Comparison of ENCODE assay signal across 8 cellular contexts in the genomic region with DNA sequence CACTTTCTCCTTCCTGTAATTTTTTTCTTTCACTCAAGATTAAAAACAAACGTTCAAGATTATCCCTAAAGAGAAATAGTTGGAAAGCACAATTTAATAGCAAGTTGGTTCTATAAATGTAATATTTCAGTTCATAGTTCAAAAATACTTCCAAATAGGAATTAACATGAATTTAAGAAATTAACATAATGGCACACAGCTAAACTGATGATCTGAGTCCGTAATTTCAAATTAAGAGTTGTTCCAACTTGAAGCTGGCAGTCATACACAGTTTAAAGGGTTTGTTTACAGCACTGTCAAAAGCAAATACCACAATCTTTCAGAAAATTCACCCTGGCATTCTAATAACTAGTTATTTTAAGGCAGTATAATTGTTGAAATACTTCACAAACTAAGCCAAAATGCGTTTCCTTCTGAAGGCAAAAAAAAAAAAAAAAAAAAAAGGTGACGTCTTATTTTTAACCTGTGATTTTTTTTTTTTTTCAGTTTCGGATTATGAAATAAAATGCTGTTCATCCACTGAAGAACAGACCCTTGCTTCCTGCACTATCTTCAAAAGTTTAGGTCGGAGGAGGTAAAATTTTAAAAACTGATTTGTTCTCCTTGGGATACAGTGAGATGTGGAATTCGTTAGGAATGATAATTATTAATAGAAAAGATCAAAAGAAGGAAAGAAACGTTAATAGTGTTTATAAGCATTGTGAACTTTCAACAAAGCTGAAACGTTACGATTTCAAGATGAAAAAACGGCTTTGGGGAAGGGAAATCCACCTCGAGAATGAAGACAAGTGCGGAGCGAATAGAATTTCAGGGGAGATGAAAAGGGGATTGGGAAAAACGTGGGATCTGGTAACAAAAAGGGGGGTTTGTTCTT. TPM values are rescaled to one million over a fixed set of nuclear protein-coding genes. Genes with fewer than 3 reads are reported as not detected.
A peak's percentile ranks its signal among the peaks of the same experiment; 100 is the strongest.
DNase-seq lines count a peak whose midpoint lies in the region; ATAC-seq lines count a peak whose summit lies in the region.

No MANE protein-coding gene starts in this region.

- ATAC-seq in activated T-cell treated with anti-CD3 and anti-CD28 coated beads, Interleukin-2, amount 50 U/mL, for 72 hours (replicated peaks in 1 of 2), result no peak
- ATAC-seq in stimulated activated memory B cell treated with anti-CD40 and anti-IgM and Interleukin-4, amounts not matched to agents 10 μg/mL and 1 μg/mL and 100 μg/mL, for 72 hours, result no peak
- ATAC-seq in GM21737 (IDR thresholded peaks at IDR 0.05; ENCODE audit: unreplicated experiment), result no peak
- ATAC-seq in left lobe of liver, result no peak

- peaks cover 9% of the 10 kb centered on the region for H3K4me1 ChIP-seq in iPS-15b (ENCODE audit: control insufficient read depth, insufficient read depth, low read length)

- peak overlapping the region; percentile 100 for H3K27ac Mint-ChIP-seq in activated T-cell treated with anti-CD3 and anti-CD28 coated beads, Interleukin-2, amount 50 U/mL, for 72 hours
- H3K27ac Mint-ChIP-seq in activated naive CD8-positive, alpha-beta T cell, result peak overlapping the region; percentile 99
- peak overlapping the region; percentile 82 for H3K27ac Mint-ChIP-seq in stimulated activated memory B cell treated with anti-CD40 and anti-IgM and Interleukin-4, amounts not matched to agents 10 μg/mL and 1 μg/mL and 100 μg/mL, for 72 hours

- no peaks in the 10 kb centered on the region for H3K9me3 Mint-ChIP-seq in activated T-cell treated with anti-CD3 and anti-CD28 coated beads, Interleukin-2, amount 50 U/mL, for 72 hours
- no peaks in the 10 kb centered on the region for H3K9me3 Mint-ChIP-seq in activated naive CD8-positive, alpha-beta T cell (ENCODE audit: low read depth)
- H3K9me3 Mint-ChIP-seq in stimulated activated memory B cell treated with anti-CD40 and anti-IgM and Interleukin-4, amounts not matched to agents 10 μg/mL and 1 μg/mL and 100 μg/mL, for 72 hours, result peaks cover 4% of the 10 kb centered on the region

- no peaks in the 10 kb centered on the region for H3K36me3 ChIP-seq in iPS-15b (ENCODE audit: control insufficient read depth, insufficient read depth, low read length)

- H3K9me3 ChIP-seq in iPS-15b (ENCODE audit: control insufficient read depth, insufficient read depth, low read length), result no peaks in the 10 kb centered on the region

- peak overlapping the region; percentile 60 for H3K9ac ChIP-seq in iPS-15b (ENCODE audit: low read depth, low read length)

- H3K4me3 ChIP-seq in iPS-15b (ENCODE audit: low read depth, low read length), result peak overlapping the region; percentile 88

- peaks cover 77% of the 10 kb centered on the region for H3K4me1 Mint-ChIP-seq in activated T-cell treated with anti-CD3 and anti-CD28 coated beads, Interleukin-2, amount 50 U/mL, for 72 hours (ENCODE audit: low read depth)
- H3K4me1 Mint-ChIP-seq in activated naive CD8-positive, alpha-beta T cell (ENCODE audit: low read depth), result peaks cover 66% of the 10 kb centered on the region
- H3K4me1 Mint-ChIP-seq in stimulated activated memory B cell treated with anti-CD40 and anti-IgM and Interleukin-4, amounts not matched to agents 10 μg/mL and 1 μg/mL and 100 μg/mL, for 72 hours, result peaks cover 44% of the 10 kb centered on the region

- no peaks in the 10 kb centered on the region for H3K27me3 ChIP-seq in iPS-15b (ENCODE audit: control insufficient read depth, insufficient read depth, low read length)

- peak overlapping the region; percentile 88 to 98 for H3K4me3 Mint-ChIP-seq in activated T-cell treated with anti-CD3 and anti-CD28 coated beads, Interleukin-2, amount 50 U/mL, for 72 hours
- peak overlapping the region; percentile 100 for H3K4me3 Mint-ChIP-seq in activated naive CD8-positive, alpha-beta T cell
- peak overlapping the region; percentile 95 for H3K4me3 Mint-ChIP-seq in stimulated activated memory B cell treated with anti-CD40 and anti-IgM and Interleukin-4, amounts not matched to agents 10 μg/mL and 1 μg/mL and 100 μg/mL, for 72 hours

- peaks cover 6 to 30% of the 10 kb centered on the region in 2 donors for H3K36me3 Mint-ChIP-seq in activated T-cell treated with anti-CD3 and anti-CD28 coated beads, Interleukin-2, amount 50 U/mL, for 72 hours (ENCODE audit: insufficient read depth in 2 of 2)
- H3K36me3 Mint-ChIP-seq in activated naive CD8-positive, alpha-beta T cell, result peaks cover 9% of the 10 kb centered on the region
- H3K36me3 Mint-ChIP-seq in stimulated activated memory B cell treated with anti-CD40 and anti-IgM and Interleukin-4, amounts not matched to agents 10 μg/mL and 1 μg/mL and 100 μg/mL, for 72 hours, result peaks cover 6% of the 10 kb centered on the region

- no peak for DNase-seq in activated T-cell treated with anti-CD3 and anti-CD28 coated beads, Interleukin-2, amount 50 U/mL, for 72 hours
- DNase-seq in activated T-cell treated with anti-CD3 and anti-CD28 coated beads, Interleukin-2, amount 50 U/mL, for 48 hours, result no peak
- no peak for DNase-seq in stimulated activated CD4-positive, alpha-beta T cell treated with anti-CD3 and anti-CD28 coated beads, Interleukin-4, amount 100 ng/mL, for 24 hours
- DNase-seq in left lobe of liver (ENCODE audit: low spot score), result no peak

- H3K27me3 Mint-ChIP-seq in activated T-cell treated with anti-CD3 and anti-CD28 coated beads, Interleukin-2, amount 50 U/mL, for 72 hours (ENCODE audit: low read depth), result no peaks in the 10 kb centered on the region
- no peaks in the 10 kb centered on the region for H3K27me3 Mint-ChIP-seq in activated naive CD8-positive, alpha-beta T cell
- H3K27me3 Mint-ChIP-seq in stimulated activated memory B cell treated with anti-CD40 and anti-IgM and Interleukin-4, amounts not matched to agents 10 μg/mL and 1 μg/mL and 100 μg/mL, for 72 hours, result no peaks in the 10 kb centered on the region

RNA-seq across cellular contexts. Expression of gene IL6ST, which starts 0.9 kb away (rescaled TPM):
- total RNA-seq in activated T-cell treated with anti-CD3 and anti-CD28 coated beads, Interleukin-2, amount 50 U/mL, for 72 hours, result 10 to 100 TPM; 50.0 to 53.8 TPM
- total RNA-seq in left lobe of liver, result 154 TPM
